Comparison of ENCODE assay signal across 1 cellular context in the genomic region with DNA sequence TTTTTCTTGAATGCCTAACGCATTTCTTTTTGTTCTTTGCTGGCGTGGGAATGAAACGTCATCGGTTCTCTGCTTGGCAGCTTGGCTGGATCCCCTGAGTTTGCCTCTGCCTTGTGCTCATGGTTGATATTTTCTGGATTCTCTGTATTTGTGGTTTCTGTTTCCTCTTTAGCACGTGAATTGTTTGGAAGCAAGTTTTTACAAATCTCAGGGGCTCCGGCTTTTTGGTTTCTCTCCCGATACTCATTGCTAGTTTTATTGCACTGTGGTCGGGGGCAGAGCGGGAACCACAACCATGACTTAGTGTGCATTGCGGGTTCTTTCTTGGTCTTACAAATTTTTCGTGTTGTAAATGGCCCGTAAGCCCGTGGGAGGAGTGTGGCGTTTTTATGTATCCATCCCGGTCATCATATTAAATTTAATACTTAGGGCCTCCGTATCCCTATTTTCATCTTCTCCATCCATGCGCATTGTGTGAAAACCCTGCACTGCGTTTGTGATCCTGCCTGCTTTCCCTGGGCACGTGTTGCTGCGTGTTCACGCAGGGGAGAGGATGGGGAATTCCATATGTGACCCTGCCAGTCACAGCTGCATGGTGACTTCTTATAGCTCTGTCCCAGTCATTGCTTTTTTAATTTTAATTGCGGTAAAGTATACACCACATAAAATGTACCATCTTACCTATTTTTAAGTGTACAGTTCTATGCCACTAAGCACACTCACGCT.
TF ChIP-seq lines count a peak whose summit lies in the region.

No MANE protein-coding gene starts in this region.

TF ChIP-seq in HCT116, 20 proteins besides CTCF, POLR2A, EP300 and RAD21 (continued from another document):
- TF ChIP-seq, protein P1, sequence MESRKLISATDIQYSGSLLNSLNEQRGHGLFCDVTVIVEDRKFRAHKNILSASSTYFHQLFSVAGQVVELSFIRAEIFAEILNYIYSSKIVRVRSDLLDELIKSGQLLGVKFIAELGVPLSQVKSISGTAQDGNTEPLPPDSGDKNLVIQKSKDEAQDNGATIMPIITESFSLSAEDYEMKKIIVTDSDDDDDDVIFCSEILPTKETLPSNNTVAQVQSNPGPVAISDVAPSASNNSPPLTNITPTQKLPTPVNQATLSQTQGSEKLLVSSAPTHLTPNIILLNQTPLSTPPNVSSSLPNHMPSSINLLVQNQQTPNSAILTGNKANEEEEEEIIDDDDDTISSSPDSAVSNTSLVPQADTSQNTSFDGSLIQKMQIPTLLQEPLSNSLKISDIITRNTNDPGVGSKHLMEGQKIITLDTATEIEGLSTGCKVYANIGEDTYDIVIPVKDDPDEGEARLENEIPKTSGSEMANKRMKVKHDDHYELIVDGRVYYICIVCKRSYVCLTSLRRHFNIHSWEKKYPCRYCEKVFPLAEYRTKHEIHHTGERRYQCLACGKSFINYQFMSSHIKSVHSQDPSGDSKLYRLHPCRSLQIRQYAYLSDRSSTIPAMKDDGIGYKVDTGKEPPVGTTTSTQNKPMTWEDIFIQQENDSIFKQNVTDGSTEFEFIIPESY (IDR thresholded peaks at IDR 0.05; ENCODE audit: extremely low read depth, insufficient replicate concordance, low read length), result no peak
- TF ChIP-seq SP1 (IDR thresholded peaks at IDR 0.05; ENCODE audit: low read depth), result no peak
- no peak for TF ChIP-seq FOSL1 (IDR thresholded peaks at IDR 0.05; ENCODE audit: low read depth)
- TF ChIP-seq, protein P2, sequence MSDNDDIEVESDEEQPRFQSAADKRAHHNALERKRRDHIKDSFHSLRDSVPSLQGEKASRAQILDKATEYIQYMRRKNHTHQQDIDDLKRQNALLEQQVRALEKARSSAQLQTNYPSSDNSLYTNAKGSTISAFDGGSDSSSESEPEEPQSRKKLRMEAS (IDR thresholded peaks at IDR 0.05), result no peak
TF ChIP-seq in HCT116: peak in this region for 0.
